Comparison of ENCODE assay signal across 1 cellular context in the genomic region with DNA sequence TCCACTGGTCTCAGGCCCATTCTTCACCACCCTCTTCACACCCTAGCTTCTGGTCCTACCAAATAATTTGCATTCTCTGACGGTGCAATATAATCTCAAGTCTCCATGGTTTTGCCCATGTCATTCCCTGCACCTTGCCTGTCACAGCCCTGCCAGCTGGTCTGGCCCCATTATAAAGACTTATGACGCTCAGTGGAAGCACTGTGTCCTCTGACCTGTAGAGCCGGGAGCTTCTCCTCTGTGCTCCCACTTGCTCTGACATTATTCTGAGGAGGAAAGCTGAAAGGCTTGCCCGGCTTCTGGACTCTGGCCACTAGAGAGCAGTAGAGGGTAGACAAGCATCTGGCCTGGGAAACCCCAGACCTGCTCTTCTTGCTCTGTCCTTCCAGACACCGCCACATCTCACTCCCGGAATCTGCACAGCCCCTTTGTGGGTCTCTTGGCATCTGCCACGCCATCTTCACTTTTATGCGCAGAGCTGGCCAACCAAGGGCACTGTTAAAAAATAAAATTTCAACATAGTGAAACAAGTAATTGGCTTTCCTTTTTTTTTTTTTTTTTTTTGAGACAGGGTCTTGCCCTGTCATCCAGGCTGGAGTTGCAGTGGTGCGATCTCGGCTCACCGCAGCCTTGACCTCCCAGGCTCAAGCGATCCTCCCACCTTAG.
TF ChIP-seq lines count a peak whose summit lies in the region.

No MANE protein-coding gene starts in this region.

TF ChIP-seq in GM12878, 131 proteins besides CTCF, POLR2A, EP300 and RAD21 (continued from another document and continues in another):
- TF ChIP-seq RUNX3 (IDR thresholded peaks at IDR 0.05; ENCODE audit: low read length) (peak; percentile 47), CEBPB (IDR thresholded peaks at IDR 0.05; ENCODE audit: borderline replicate concordance in 1 of 2, low read depth in 2 of 2, low read length in 2 of 2) (no peak), TBL1XR1 (IDR thresholded peaks at IDR 0.05; ENCODE audit: low read depth, low read length) (no peak), ZNF24 (IDR thresholded peaks at IDR 0.05) (no peak), HDGF (IDR thresholded peaks at IDR 0.05) (no peak), FOS (IDR thresholded peaks at IDR 0.05; ENCODE audit: borderline replicate concordance, extremely low read depth, insufficient read length) (no peak), EZH2 (IDR thresholded peaks at IDR 0.05; ENCODE audit: borderline replicate concordance, control insufficient read depth, low read depth, low read length) (no peak), NR2C1 (IDR thresholded peaks at IDR 0.05) (no peak), ZSCAN29 (IDR thresholded peaks at IDR 0.05) (no peak), CREM (IDR thresholded peaks at IDR 0.05; ENCODE audit: low read depth) (no peak), FOXM1 (IDR thresholded peaks at IDR 0.05; ENCODE audit: low read depth, low read length) (0 out of 2 replicates have a peak, but pooled peaks have one; percentile 50), ZBED1 (IDR thresholded peaks at IDR 0.05; ENCODE audit: borderline replicate concordance) (no peak), SMC3 (IDR thresholded peaks at IDR 0.05; ENCODE audit: borderline replicate concordance, low read length) (peak; percentile 95), GABPA (IDR thresholded peaks at IDR 0.05; ENCODE audit: low read depth) (no peak), RBBP5 (conservative IDR thresholded peaks at IDR 0.05) (no peak), KDM1A (IDR thresholded peaks at IDR 0.05; ENCODE audit: borderline replicate concordance) (no peak), YY1 (IDR thresholded peaks at IDR 0.05; ENCODE audit: low read depth, low read length) (peak; percentile 72), ASH2L (IDR thresholded peaks at IDR 0.05; ENCODE audit: borderline replicate concordance, low read depth) (no peak), RFX5 (IDR thresholded peaks at IDR 0.05; ENCODE audit: low read depth, low read length) (no peak), POLR2AphosphoS2 (IDR thresholded peaks at IDR 0.05; ENCODE audit: low read depth, low read length) (no peak), TARDBP (IDR thresholded peaks at IDR 0.05; ENCODE audit: borderline replicate concordance) (no peak), STAT3 (IDR thresholded peaks at IDR 0.05; ENCODE audit: low read depth, low read length) (no peak), SUPT20H (IDR thresholded peaks at IDR 0.05; ENCODE audit: borderline replicate concordance, control insufficient read depth, low read depth, low read length) (no peak), IRF4 (IDR thresholded peaks at IDR 0.05; ENCODE audit: low read depth, low read length) (no peak), SMAD1 (IDR thresholded peaks at IDR 0.05; ENCODE audit: low read depth, partially characterized antibody) (no peak), PAX8 (IDR thresholded peaks at IDR 0.05) (no peak), HCFC1 (IDR thresholded peaks at IDR 0.05; ENCODE audit: low read length) (no peak), TCF3 (IDR thresholded peaks at IDR 0.05; ENCODE audit: borderline replicate concordance, insufficient read depth, low read depth, low read length) (no peak), KLF5 (IDR thresholded peaks at IDR 0.05; ENCODE audit: partially characterized antibody) (no peak), CHD2 (IDR thresholded peaks at IDR 0.05; ENCODE audit: borderline replicate concordance, low read depth, low read length) (no peak)
- TF ChIP-seq, protein P1, sequence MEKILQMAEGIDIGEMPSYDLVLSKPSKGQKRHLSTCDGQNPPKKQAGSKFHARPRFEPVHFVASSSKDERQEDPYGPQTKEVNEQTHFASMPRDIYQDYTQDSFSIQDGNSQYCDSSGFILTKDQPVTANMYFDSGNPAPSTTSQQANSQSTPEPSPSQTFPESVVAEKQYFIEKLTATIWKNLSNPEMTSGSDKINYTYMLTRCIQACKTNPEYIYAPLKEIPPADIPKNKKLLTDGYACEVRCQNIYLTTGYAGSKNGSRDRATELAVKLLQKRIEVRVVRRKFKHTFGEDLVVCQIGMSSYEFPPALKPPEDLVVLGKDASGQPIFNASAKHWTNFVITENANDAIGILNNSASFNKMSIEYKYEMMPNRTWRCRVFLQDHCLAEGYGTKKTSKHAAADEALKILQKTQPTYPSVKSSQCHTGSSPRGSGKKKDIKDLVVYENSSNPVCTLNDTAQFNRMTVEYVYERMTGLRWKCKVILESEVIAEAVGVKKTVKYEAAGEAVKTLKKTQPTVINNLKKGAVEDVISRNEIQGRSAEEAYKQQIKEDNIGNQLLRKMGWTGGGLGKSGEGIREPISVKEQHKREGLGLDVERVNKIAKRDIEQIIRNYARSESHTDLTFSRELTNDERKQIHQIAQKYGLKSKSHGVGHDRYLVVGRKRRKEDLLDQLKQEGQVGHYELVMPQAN (conservative IDR thresholded peaks at IDR 0.05) = 0 out of 2 replicates have a peak, but pooled peaks have one; percentile 24
- TF ChIP-seq, protein P2, sequence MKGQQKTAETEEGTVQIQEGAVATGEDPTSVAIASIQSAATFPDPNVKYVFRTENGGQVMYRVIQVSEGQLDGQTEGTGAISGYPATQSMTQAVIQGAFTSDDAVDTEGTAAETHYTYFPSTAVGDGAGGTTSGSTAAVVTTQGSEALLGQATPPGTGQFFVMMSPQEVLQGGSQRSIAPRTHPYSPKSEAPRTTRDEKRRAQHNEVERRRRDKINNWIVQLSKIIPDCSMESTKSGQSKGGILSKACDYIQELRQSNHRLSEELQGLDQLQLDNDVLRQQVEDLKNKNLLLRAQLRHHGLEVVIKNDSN (IDR thresholded peaks at IDR 0.05; ENCODE audit: borderline replicate concordance, extremely low read length, insufficient read depth, low read depth, low read length) = no peak
- TF ChIP-seq, protein P3, sequence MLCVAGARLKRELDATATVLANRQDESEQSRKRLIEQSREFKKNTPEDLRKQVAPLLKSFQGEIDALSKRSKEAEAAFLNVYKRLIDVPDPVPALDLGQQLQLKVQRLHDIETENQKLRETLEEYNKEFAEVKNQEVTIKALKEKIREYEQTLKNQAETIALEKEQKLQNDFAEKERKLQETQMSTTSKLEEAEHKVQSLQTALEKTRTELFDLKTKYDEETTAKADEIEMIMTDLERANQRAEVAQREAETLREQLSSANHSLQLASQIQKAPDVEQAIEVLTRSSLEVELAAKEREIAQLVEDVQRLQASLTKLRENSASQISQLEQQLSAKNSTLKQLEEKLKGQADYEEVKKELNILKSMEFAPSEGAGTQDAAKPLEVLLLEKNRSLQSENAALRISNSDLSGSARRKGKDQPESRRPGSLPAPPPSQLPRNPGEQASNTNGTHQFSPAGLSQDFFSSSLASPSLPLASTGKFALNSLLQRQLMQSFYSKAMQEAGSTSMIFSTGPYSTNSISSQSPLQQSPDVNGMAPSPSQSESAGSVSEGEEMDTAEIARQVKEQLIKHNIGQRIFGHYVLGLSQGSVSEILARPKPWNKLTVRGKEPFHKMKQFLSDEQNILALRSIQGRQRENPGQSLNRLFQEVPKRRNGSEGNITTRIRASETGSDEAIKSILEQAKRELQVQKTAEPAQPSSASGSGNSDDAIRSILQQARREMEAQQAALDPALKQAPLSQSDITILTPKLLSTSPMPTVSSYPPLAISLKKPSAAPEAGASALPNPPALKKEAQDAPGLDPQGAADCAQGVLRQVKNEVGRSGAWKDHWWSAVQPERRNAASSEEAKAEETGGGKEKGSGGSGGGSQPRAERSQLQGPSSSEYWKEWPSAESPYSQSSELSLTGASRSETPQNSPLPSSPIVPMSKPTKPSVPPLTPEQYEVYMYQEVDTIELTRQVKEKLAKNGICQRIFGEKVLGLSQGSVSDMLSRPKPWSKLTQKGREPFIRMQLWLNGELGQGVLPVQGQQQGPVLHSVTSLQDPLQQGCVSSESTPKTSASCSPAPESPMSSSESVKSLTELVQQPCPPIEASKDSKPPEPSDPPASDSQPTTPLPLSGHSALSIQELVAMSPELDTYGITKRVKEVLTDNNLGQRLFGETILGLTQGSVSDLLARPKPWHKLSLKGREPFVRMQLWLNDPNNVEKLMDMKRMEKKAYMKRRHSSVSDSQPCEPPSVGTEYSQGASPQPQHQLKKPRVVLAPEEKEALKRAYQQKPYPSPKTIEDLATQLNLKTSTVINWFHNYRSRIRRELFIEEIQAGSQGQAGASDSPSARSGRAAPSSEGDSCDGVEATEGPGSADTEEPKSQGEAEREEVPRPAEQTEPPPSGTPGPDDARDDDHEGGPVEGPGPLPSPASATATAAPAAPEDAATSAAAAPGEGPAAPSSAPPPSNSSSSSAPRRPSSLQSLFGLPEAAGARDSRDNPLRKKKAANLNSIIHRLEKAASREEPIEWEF (IDR thresholded peaks at IDR 0.05; ENCODE audit: insufficient replicate concordance, low read depth, low read length) = no peak
- TF ChIP-seq, protein P4, sequence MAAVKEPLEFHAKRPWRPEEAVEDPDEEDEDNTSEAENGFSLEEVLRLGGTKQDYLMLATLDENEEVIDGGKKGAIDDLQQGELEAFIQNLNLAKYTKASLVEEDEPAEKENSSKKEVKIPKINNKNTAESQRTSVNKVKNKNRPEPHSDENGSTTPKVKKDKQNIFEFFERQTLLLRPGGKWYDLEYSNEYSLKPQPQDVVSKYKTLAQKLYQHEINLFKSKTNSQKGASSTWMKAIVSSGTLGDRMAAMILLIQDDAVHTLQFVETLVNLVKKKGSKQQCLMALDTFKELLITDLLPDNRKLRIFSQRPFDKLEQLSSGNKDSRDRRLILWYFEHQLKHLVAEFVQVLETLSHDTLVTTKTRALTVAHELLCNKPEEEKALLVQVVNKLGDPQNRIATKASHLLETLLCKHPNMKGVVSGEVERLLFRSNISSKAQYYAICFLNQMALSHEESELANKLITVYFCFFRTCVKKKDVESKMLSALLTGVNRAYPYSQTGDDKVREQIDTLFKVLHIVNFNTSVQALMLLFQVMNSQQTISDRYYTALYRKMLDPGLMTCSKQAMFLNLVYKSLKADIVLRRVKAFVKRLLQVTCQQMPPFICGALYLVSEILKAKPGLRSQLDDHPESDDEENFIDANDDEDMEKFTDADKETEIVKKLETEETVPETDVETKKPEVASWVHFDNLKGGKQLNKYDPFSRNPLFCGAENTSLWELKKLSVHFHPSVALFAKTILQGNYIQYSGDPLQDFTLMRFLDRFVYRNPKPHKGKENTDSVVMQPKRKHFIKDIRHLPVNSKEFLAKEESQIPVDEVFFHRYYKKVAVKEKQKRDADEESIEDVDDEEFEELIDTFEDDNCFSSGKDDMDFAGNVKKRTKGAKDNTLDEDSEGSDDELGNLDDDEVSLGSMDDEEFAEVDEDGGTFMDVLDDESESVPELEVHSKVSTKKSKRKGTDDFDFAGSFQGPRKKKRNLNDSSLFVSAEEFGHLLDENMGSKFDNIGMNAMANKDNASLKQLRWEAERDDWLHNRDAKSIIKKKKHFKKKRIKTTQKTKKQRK (IDR thresholded peaks at IDR 0.05; ENCODE audit: low read depth, low read length) = no peak
- TF ChIP-seq, protein P5, sequence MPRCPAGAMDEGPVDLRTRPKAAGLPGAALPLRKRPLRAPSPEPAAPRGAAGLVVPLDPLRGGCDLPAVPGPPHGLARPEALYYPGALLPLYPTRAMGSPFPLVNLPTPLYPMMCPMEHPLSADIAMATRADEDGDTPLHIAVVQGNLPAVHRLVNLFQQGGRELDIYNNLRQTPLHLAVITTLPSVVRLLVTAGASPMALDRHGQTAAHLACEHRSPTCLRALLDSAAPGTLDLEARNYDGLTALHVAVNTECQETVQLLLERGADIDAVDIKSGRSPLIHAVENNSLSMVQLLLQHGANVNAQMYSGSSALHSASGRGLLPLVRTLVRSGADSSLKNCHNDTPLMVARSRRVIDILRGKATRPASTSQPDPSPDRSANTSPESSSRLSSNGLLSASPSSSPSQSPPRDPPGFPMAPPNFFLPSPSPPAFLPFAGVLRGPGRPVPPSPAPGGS (IDR thresholded peaks at IDR 0.05; ENCODE audit: borderline replicate concordance, insufficient read depth, low read depth, low read length, poor library complexity, severe bottlenecking) = no peak
- TF ChIP-seq, protein P6, sequence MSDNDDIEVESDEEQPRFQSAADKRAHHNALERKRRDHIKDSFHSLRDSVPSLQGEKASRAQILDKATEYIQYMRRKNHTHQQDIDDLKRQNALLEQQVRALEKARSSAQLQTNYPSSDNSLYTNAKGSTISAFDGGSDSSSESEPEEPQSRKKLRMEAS (IDR thresholded peaks at IDR 0.05; ENCODE audit: low read depth, low read length) = no peak
- TF ChIP-seq, protein P7, sequence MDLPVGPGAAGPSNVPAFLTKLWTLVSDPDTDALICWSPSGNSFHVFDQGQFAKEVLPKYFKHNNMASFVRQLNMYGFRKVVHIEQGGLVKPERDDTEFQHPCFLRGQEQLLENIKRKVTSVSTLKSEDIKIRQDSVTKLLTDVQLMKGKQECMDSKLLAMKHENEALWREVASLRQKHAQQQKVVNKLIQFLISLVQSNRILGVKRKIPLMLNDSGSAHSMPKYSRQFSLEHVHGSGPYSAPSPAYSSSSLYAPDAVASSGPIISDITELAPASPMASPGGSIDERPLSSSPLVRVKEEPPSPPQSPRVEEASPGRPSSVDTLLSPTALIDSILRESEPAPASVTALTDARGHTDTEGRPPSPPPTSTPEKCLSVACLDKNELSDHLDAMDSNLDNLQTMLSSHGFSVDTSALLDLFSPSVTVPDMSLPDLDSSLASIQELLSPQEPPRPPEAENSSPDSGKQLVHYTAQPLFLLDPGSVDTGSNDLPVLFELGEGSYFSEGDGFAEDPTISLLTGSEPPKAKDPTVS (IDR thresholded peaks at IDR 0.05; ENCODE audit: low read depth, low read length) = no peak
- TF ChIP-seq, protein P8, sequence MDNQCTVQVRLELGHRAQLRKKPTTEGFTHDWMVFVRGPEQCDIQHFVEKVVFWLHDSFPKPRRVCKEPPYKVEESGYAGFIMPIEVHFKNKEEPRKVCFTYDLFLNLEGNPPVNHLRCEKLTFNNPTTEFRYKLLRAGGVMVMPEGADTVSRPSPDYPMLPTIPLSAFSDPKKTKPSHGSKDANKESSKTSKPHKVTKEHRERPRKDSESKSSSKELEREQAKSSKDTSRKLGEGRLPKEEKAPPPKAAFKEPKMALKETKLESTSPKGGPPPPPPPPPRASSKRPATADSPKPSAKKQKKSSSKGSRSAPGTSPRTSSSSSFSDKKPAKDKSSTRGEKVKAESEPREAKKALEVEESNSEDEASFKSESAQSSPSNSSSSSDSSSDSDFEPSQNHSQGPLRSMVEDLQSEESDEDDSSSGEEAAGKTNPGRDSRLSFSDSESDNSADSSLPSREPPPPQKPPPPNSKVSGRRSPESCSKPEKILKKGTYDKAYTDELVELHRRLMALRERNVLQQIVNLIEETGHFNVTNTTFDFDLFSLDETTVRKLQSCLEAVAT (IDR thresholded peaks at IDR 0.05) = no peak
- TF ChIP-seq, protein P9, sequence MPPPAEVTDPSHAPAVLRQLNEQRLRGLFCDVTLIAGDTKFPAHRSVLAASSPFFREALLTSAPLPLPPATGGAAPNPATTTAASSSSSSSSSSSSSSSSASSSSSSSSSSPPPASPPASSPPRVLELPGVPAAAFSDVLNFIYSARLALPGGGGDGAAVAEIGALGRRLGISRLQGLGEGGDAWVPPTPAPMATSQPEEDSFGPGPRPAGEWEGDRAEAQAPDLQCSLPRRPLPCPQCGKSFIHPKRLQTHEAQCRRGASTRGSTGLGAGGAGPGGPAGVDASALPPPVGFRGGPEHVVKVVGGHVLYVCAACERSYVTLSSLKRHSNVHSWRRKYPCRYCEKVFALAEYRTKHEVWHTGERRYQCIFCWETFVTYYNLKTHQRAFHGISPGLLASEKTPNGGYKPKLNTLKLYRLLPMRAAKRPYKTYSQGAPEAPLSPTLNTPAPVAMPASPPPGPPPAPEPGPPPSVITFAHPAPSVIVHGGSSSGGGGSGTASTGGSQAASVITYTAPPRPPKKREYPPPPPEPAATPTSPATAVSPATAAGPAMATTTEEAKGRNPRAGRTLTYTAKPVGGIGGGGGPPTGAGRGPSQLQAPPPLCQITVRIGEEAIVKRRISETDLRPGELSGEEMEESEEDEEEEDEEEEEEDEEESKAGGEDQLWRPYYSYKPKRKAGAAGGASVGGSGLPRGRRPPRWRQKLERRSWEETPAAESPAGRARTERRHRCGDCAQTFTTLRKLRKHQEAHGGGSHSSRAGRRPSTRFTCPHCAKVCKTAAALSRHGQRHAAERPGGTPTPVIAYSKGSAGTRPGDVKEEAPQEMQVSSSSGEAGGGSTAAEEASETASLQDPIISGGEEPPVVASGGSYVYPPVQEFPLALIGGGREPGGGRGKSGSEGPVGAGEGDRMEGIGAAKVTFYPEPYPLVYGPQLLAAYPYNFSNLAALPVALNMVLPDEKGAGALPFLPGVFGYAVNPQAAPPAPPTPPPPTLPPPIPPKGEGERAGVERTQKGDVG (CRISPR knock-in tag; IDR thresholded peaks at IDR 0.05) = no peak
